14 cellular contexts compared by ENCODE assay signal in the genomic region with DNA sequence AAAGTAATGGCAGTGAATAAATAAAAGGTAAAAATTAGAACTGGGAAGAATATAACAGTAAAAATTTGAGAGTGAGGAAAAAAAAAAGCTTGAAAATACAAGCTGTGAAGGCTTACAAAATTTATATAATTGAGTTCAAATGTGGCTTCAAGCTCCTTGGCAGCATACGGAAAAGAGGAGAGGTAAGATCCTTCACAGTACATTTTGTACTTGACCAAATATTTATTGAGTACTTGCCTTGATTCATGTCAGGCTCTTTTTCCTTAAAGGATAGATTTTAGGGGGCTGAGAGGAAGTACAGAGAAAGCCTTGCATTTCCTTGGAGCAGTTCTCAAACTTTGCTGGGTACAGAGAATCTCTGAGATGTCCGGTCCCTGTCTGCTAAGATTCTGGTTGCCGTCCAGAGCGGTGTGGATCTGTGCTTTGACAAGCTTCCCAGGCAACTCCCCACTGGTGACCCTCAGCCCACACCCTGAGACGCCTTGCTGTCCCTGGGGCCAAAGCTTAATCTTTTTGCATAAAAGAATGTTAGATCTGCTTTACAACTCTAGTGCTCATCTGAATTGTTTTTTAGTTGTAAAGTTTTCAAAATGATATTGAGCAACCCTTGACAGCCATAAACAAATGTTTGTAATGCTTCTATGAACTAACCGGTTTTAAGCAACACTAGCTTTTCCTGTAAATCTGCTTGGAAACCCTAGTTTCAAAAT.
DNase-seq lines count a peak whose midpoint lies in the region; ATAC-seq and TF ChIP-seq lines count a peak whose summit lies in the region.
"Had no signal": no experiment of that assay in that cellular context is flagged by ENCODE, and none has a peak within 500 bp of the region (broad histone marks: within the 10 kb centered on the region; RNA-seq: fewer than 3 reads in every experiment).

No MANE protein-coding gene starts in this region.

- H3K27ac ChIP-seq in adrenal gland (peak overlapping the region; percentile 28 to 72 (median 57)), heart right ventricle (peak overlapping the region in 6 of 10 donors; percentile 22 to 57 (median 44)), ovary (peak overlapping the region; percentile 9 to 36), upper lobe of right lung (peak overlapping the region; percentile 53)

- ATAC-seq in heart right ventricle (peak in 6 of 8 donors; percentile 13 to 60 (median 40)), upper lobe of right lung (peak; percentile 22)
- ATAC-seq: left colon had no signal

- TF ChIP-seq CTCF in adrenal gland (IDR thresholded peaks at IDR 0.05) (no peak), heart right ventricle (IDR thresholded peaks at IDR 0.05) (no peak), ovary (IDR thresholded peaks at IDR 0.05) (no peak), upper lobe of right lung (IDR thresholded peaks at IDR 0.05) (no peak)

- peaks cover 0 to 32% of the 10 kb centered on the region in 2 donors for H3K4me1 ChIP-seq in adrenal gland (replicated peaks in 1 of 2)
- peaks cover 0 to 16% (median 0%) of the 10 kb centered on the region in 9 donors for H3K4me1 ChIP-seq in heart right ventricle
- peaks cover 12% of the 10 kb centered on the region for H3K4me1 ChIP-seq in ovary (ENCODE audit: insufficient read depth)
- no peaks in the 10 kb centered on the region for H3K4me1 ChIP-seq in upper lobe of right lung

- H3K9me3 ChIP-seq in adrenal gland (replicated peaks in 1 of 3) (no peaks in the 10 kb centered on the region), heart right ventricle (no peaks in the 10 kb centered on the region), ovary (no peaks in the 10 kb centered on the region), upper lobe of right lung (no peaks in the 10 kb centered on the region)
- H3K9me3 ChIP-seq: SK-N-SH had no signal

- intact Hi-C loops in adrenal gland (cut with DNase I) (loop anchor here (5.0 to 10.0 kb wide), 2 partner anchors 145 to 152 kb away; no protein-coding TSS in a partner anchor), heart right ventricle (cut with DNase I) (loop anchor here in 4 of 10 donors (10.0 kb wide), 4 partner anchors 155 to 305 kb away; a partner anchor contains a TSS), ovary (cut with DNase I) (loop anchor here in 3 of 4 donors (10.0 kb wide), 4 partner anchors 65 to 295 kb away; a partner anchor contains a TSS), upper lobe of right lung (cut with DNase I) (no loop called here)

- DNase-seq in adrenal gland: peak in 2 of 7 donors; percentile 23 to 28
- DNase-seq in heart right ventricle: no peak
- DNase-seq in ovary: peak in 2 of 5 donors; percentile 55
- DNase-seq in upper lobe of right lung: no peak
- no peak for DNase-seq in EL
- no peak for DNase-seq in germinal center (ENCODE audit: low spot score)
- DNase-seq in cerebellar nuclear complex (lab: John Stamatoyannopoulos, UW): no peak
- DNase-seq: activated CD8-positive, alpha-beta memory T cell treated with anti-CD3 and anti-CD28 coated beads, Interleukin-2, amount 50 U/mL, for 48 hours; CD4-positive, alpha-beta memory T cell; H7; MM.1S; SK-N-SH; stimulated activated CD4-positive, alpha-beta T cell treated with anti-CD3 and anti-CD28 coated beads, Interleukin-2, amount 100 ng/mL, for 24 hours had no signal

- TF ChIP-seq POLR2A in adrenal gland (IDR thresholded peaks at IDR 0.05) (no peak), ovary (IDR thresholded peaks at IDR 0.05) (no peak)

- H3K4me3 ChIP-seq in adrenal gland (no peak overlapping the region), heart right ventricle (no peak overlapping the region), ovary (no peak overlapping the region), upper lobe of right lung (no peak overlapping the region)

- peaks cover 0 to 9% of the 10 kb centered on the region in 2 donors for H3K36me3 ChIP-seq in adrenal gland (replicated peaks in 1 of 2)
- peaks cover 0 to 75% (median 3%) of the 10 kb centered on the region in 9 donors for H3K36me3 ChIP-seq in heart right ventricle
- H3K36me3 ChIP-seq in ovary: no peaks in the 10 kb centered on the region
- H3K36me3 ChIP-seq in upper lobe of right lung: no peaks in the 10 kb centered on the region

- no peaks in the 10 kb centered on the region for H3K27me3 ChIP-seq in adrenal gland
- H3K27me3 ChIP-seq in heart right ventricle: no peaks in the 10 kb centered on the region
- H3K27me3 ChIP-seq in ovary: no peaks in the 10 kb centered on the region
- no peaks in the 10 kb centered on the region for H3K27me3 ChIP-seq in upper lobe of right lung

- WGBS in adrenal gland, 4 donors: 64 to 74% (median 68%) methylated on average over 6 of the region's 6 CpGs
- 75 to 86% methylated on average over 6 of the region's 6 CpGs for WGBS in heart right ventricle, 2 donors
- WGBS in ovary, 3 donors: 14 to 18% (median 15%) methylated on average over 6 of the region's 6 CpGs

- TF ChIP-seq EP300 in ovary (IDR thresholded peaks at IDR 0.05): no peak
